Comparison of ENCODE assay signal across 16 cellular contexts in genomic region chr3:136960838-136961836, GRCh38. TPM values are rescaled to one million over a fixed set of nuclear protein-coding genes. Genes with fewer than 3 reads are reported as not detected.
A peak's percentile ranks its signal among the peaks of the same experiment; 100 is the strongest.
DNase-seq lines count a peak whose midpoint lies in the region; ATAC-seq and TF ChIP-seq lines count a peak whose summit lies in the region.
"Had no signal": no experiment of that assay in that cellular context is flagged by ENCODE, and none has a peak within 500 bp of the region (broad histone marks: within the 10 kb centered on the region; RNA-seq: fewer than 3 reads in every experiment).

No MANE protein-coding gene starts in this region.

- no peak overlapping the region for H3K4me3 Mint-ChIP-seq in CD8-positive, alpha-beta T cell
- no peak overlapping the region for H3K4me3 Mint-ChIP-seq in naive thymus-derived CD4-positive, alpha-beta T cell
- H3K4me3 Mint-ChIP-seq in CD14-positive monocyte, result no peak overlapping the region
- H3K4me3 Mint-ChIP-seq: activated T-cell treated with anti-CD3 and anti-CD28 coated beads, Interleukin-2, amount 50 U/mL, for 24 hours had no signal

- H3K9me3 ChIP-seq in CD8-positive, alpha-beta T cell (ENCODE audit: low read length), result no peaks in the 10 kb centered on the region
- H3K9me3 ChIP-seq in mesodermal cell (ENCODE audit: control insufficient read depth, low read length), result no peaks in the 10 kb centered on the region
- no peaks in the 10 kb centered on the region for H3K9me3 ChIP-seq in naive thymus-derived CD4-positive, alpha-beta T cell (ENCODE audit: control insufficient read depth in 2 of 3, low read length in 3 of 3)
- H3K9me3 ChIP-seq: BLaER1 had no signal

- no peaks in the 10 kb centered on the region for H3K36me3 ChIP-seq in CD8-positive, alpha-beta T cell (ENCODE audit: insufficient read depth, low read length)
- H3K36me3 ChIP-seq in mesodermal cell (ENCODE audit: control insufficient read depth, insufficient read depth, low read length), result peaks cover 11% of the 10 kb centered on the region
- H3K36me3 ChIP-seq in naive thymus-derived CD4-positive, alpha-beta T cell (ENCODE audit: control insufficient read depth in 2 of 3, insufficient read depth in 3 of 3, low read length in 3 of 3), result no peaks in the 10 kb centered on the region
- H3K36me3 ChIP-seq: BLaER1 had no signal

- CTCF ChIA-PET in CD8-positive, alpha-beta T cell (lab: Charles Lee), result interaction anchor here (0.8 kb wide), 1 partner anchor 51 kb away, joined by 3 read pairs; no protein-coding TSS in a partner anchor
- CTCF ChIA-PET in naive thymus-derived CD4-positive, alpha-beta T cell (lab: Charles Lee), result no interaction called here

- no peaks in the 10 kb centered on the region for H3K4me1 ChIP-seq in CD8-positive, alpha-beta T cell (ENCODE audit: insufficient read depth, low read length)
- peaks cover 30% of the 10 kb centered on the region for H3K4me1 ChIP-seq in mesodermal cell (ENCODE audit: control insufficient read depth, insufficient read depth, low read length, poor library complexity, severe bottlenecking)
- H3K4me1 ChIP-seq in naive thymus-derived CD4-positive, alpha-beta T cell (ENCODE audit: control insufficient read depth in 2 of 2, insufficient read depth in 2 of 2, low read length in 2 of 2), result no peaks in the 10 kb centered on the region
- H3K4me1 ChIP-seq: BLaER1 had no signal

- H3K27me3 Mint-ChIP-seq in CD8-positive, alpha-beta T cell (ENCODE audit: low read depth), result no peaks in the 10 kb centered on the region
- no peaks in the 10 kb centered on the region for H3K27me3 Mint-ChIP-seq in naive thymus-derived CD4-positive, alpha-beta T cell
- peaks cover 0 to 1% (median 0%) of the 10 kb centered on the region in 3 donors for H3K27me3 Mint-ChIP-seq in CD14-positive monocyte (ENCODE audit: low read depth in 3 of 3)
- H3K27me3 Mint-ChIP-seq: activated T-cell treated with anti-CD3 and anti-CD28 coated beads, Interleukin-2, amount 50 U/mL, for 24 hours had no signal

- DNase-seq in CD8-positive, alpha-beta T cell, result no peak
- DNase-seq in HT1080 (ENCODE audit: low read depth) (peak; percentile 38), epithelial cell of esophagus (ENCODE audit: low read depth) (peak; percentile 92), Kasumi-1 (lab: John Stamatoyannopoulos, UW) (no peak), CD14-positive monocyte (ENCODE audit: low spot score) (no peak)
- no peak for DNase-seq in naive thymus-derived CD4-positive, alpha-beta T cell
- DNase-seq: activated CD4-positive, CD25-positive, alpha-beta regulatory T cell; activated T-cell treated with anti-CD3 and anti-CD28 coated beads, Interleukin-2, amount 50 U/mL, for 24 hours; amniotic stem cell; foreskin melanocyte; H7; NCI-H1048 had no signal

- H3K9me3 Mint-ChIP-seq in CD8-positive, alpha-beta T cell, result no peaks in the 10 kb centered on the region
- H3K9me3 Mint-ChIP-seq in naive thymus-derived CD4-positive, alpha-beta T cell, result peaks cover 0 to 4% (median 0%) of the 10 kb centered on the region in 11 donors
- peaks cover 0 to 2% (median 0%) of the 10 kb centered on the region in 7 donors for H3K9me3 Mint-ChIP-seq in CD14-positive monocyte
- H3K9me3 Mint-ChIP-seq: activated T-cell treated with anti-CD3 and anti-CD28 coated beads, Interleukin-2, amount 50 U/mL, for 24 hours had no signal

- no peaks in the 10 kb centered on the region for H3K27me3 ChIP-seq in CD8-positive, alpha-beta T cell (ENCODE audit: insufficient read depth, low read length)
- no peaks in the 10 kb centered on the region for H3K27me3 ChIP-seq in naive thymus-derived CD4-positive, alpha-beta T cell (ENCODE audit: control insufficient read depth in 2 of 2, insufficient read depth in 2 of 2, low read length in 2 of 2)
- H3K27me3 ChIP-seq: BLaER1 had no signal

- intact Hi-C loops in CD8-positive, alpha-beta T cell (cut with DNase I, micrococcal nuclease), result no loop called here
- intact Hi-C loops in naive thymus-derived CD4-positive, alpha-beta T cell (cut with micrococcal nuclease), result no loop called here
- intact Hi-C loops in CD14-positive monocyte (cut with micrococcal nuclease), result no loop called here

- H3K27ac Mint-ChIP-seq in CD8-positive, alpha-beta T cell, result peak overlapping the region; percentile 4
- H3K27ac Mint-ChIP-seq in naive thymus-derived CD4-positive, alpha-beta T cell, result no peak overlapping the region
- peak overlapping the region in 1 of 7 donors; percentile 2 for H3K27ac Mint-ChIP-seq in CD14-positive monocyte
- H3K27ac Mint-ChIP-seq: activated T-cell treated with anti-CD3 and anti-CD28 coated beads, Interleukin-2, amount 50 U/mL, for 24 hours had no signal

- no peak overlapping the region for H3K27ac ChIP-seq in CD8-positive, alpha-beta T cell (ENCODE audit: low read depth, low read length)
- peak overlapping the region; percentile 54 for H3K27ac ChIP-seq in mesodermal cell (ENCODE audit: low read depth, low read length, severe bottlenecking)
- H3K27ac ChIP-seq in naive thymus-derived CD4-positive, alpha-beta T cell (ENCODE audit: low read depth, low read length), result no peak overlapping the region
- H3K27ac ChIP-seq: BLaER1, coronary artery had no signal

- no peak overlapping the region for H3K4me3 ChIP-seq in CD8-positive, alpha-beta T cell (ENCODE audit: low read depth, low read length)
- H3K4me3 ChIP-seq in epithelial cell of esophagus (ENCODE audit: low read length), result peak overlapping the region; percentile 81
- H3K4me3 ChIP-seq in mesodermal cell (ENCODE audit: extremely low read depth, insufficient read depth, low read length, poor library complexity, severe bottlenecking), result no peak overlapping the region
- H3K4me3 ChIP-seq in naive thymus-derived CD4-positive, alpha-beta T cell (ENCODE audit: low read length), result no peak overlapping the region
- H3K4me3 ChIP-seq: BLaER1, coronary artery had no signal

- peaks cover 3% of the 10 kb centered on the region for H3K36me3 Mint-ChIP-seq in CD8-positive, alpha-beta T cell
- peaks cover 0 to 10% (median 0%) of the 10 kb centered on the region in 5 donors for H3K36me3 Mint-ChIP-seq in naive thymus-derived CD4-positive, alpha-beta T cell
- peaks cover 7 to 10% of the 10 kb centered on the region in 2 donors for H3K36me3 Mint-ChIP-seq in CD14-positive monocyte

- ATAC-seq in CD8-positive, alpha-beta T cell, result no peak
- ATAC-seq in naive thymus-derived CD4-positive, alpha-beta T cell, result no peak
- ATAC-seq in GM18867 (IDR thresholded peaks at IDR 0.05; ENCODE audit: unreplicated experiment), result no peak

- POLR2A ChIA-PET in CD8-positive, alpha-beta T cell (lab: Charles Lee), result no interaction called here
- POLR2A ChIA-PET in naive thymus-derived CD4-positive, alpha-beta T cell (lab: Charles Lee), result no interaction called here

- peaks cover 1% of the 10 kb centered on the region for H3K4me1 Mint-ChIP-seq in CD8-positive, alpha-beta T cell (ENCODE audit: low read depth)
- H3K4me1 Mint-ChIP-seq in naive thymus-derived CD4-positive, alpha-beta T cell, result peaks cover 0 to 8% (median 4%) of the 10 kb centered on the region in 7 donors
- peaks cover 11% of the 10 kb centered on the region for H3K4me1 Mint-ChIP-seq in CD14-positive monocyte

- whole genome bisulfite sequencing in mesodermal cell (ENCODE audit: insufficient coverage in 2 of 2), 2 experiments, result 85 to 96% methylated on average over 4 of the region's 4 CpGs

- TF ChIP-seq CTCF in CD8-positive, alpha-beta T cell (IDR thresholded peaks at IDR 0.05), result no peak
- TF ChIP-seq CTCF in epithelial cell of esophagus (IDR thresholded peaks at IDR 0.05; ENCODE audit: insufficient read depth, low read depth, low read length, missing control alignments), result no peak
- TF ChIP-seq CTCF in CD14-positive monocyte (IDR thresholded peaks at IDR 0.05), result no peak

RNA-seq across cellular contexts. Expression of gene IL20RB, which starts 3.4 kb away (rescaled TPM):
- 1 to 10 TPM; 1.2 to 1.5 TPM for total RNA-seq in CD8-positive, alpha-beta T cell
- total RNA-seq in HT1080 (2014; rRNA removed; shearing (Covaris generic)), result 1.1 TPM in 2 replicates
- 1.3 and 1.6 TPM in 2 replicates for polyA plus RNA-seq in HT1080 (2015; cell fraction: cytosol; rRNA removed)
- polyA plus RNA-seq in HT1080 (2015; cell fraction: nucleus; rRNA removed), result 3.5 and 4.1 TPM in 2 replicates
- 2.5 TPM for polyA plus RNA-seq in mesodermal cell (2013, experiment 1 of 2)
- 1.8 TPM for polyA plus RNA-seq in mesodermal cell (2013, experiment 2 of 2)
- total RNA-seq in naive thymus-derived CD4-positive, alpha-beta T cell, result 1 to 10 TPM; 1.7 to 3.5 (median 2.4) TPM
- polyA plus RNA-seq in naive thymus-derived CD4-positive, alpha-beta T cell, result under 1 TPM in 1 of 2 donors, not detected in 1; 0.33 TPM
- polyA plus RNA-seq in CD14-positive monocyte, result under 1 TPM in 1 of 2 donors, not detected in 1; 0.16 TPM

Comparison
In these comparisons a context has a peak if more than half of its experiments do, and no peak if none do; other contexts are left out.
1. DNase-seq: peak in HT1080 (single experiment) and epithelial cell of esophagus (single experiment); none in CD8-positive, alpha-beta T cell (0 of 7), naive thymus-derived CD4-positive, alpha-beta T cell (0 of 9), Kasumi-1 (0 of 2) and CD14-positive monocyte (single experiment).